In genomic region chr7:17913250-17913649, GRCh38 we compare ENCODE assay signal across 21 cellular contexts. TPM values are rescaled to one million over a fixed set of nuclear protein-coding genes. Genes with fewer than 3 reads are reported as not detected.
DNase-seq lines count a peak whose midpoint lies in the region; ATAC-seq and TF ChIP-seq lines count a peak whose summit lies in the region.
"Had no signal": no experiment of that assay in that cellular context is flagged by ENCODE, and none has a peak within 500 bp of the region (broad histone marks: within the 10 kb centered on the region; RNA-seq: fewer than 3 reads in every experiment).

No MANE protein-coding gene starts in this region.

- H3K79me2 ChIP-seq in DOHH2 (ENCODE audit: control insufficient read depth, low read length), result peaks cover 100% of the 10 kb centered on the region

- no peak overlapping the region for H3K27ac ChIP-seq in DOHH2 (ENCODE audit: low read depth, low read length)
- no peak overlapping the region for H3K27ac ChIP-seq in A673 (ENCODE audit: low read depth, low read length, poor library complexity, severe bottlenecking)
- H3K27ac ChIP-seq: Peyer's patch had no signal

- H3K4me2 ChIP-seq in DOHH2 (ENCODE audit: low read length), result no peak overlapping the region

- no peaks in the 10 kb centered on the region for H3K27me3 Mint-ChIP-seq in chondrocyte (ENCODE audit: low read depth)
- H3K27me3 Mint-ChIP-seq: CD4-positive, alpha-beta memory T cell had no signal

- DNase-seq in NCI-H82 (lab: John Stamatoyannopoulos, UW), result peak; percentile 32
- no peak for DNase-seq in NCI-H82 treated with DMSO at 0.1 percent for 48 hours (lab: John Stamatoyannopoulos, UW; ENCODE audit: unreplicated experiment)
- DNase-seq in NCI-H69 (lab: John Stamatoyannopoulos, UW), result peak; percentile 35
- no peak for DNase-seq in chondrocyte (ENCODE audit: low spot score)
- DNase-seq in stimulated activated CD4-positive, alpha-beta T cell treated with anti-CD3 and anti-CD28 coated beads, Interleukin-1b, Interleukin-23, amount 100 ng/mL, for 48 hours, result no peak
- DNase-seq in A673 (ENCODE audit: low spot score), result no peak
- DNase-seq: 8988T, DMS79 treated with DMSO at 0.1 percent for 48 hours, GDM1, H9, Kasumi-1, NCI-H1105 treated with DMSO at 0.1 percent for 48 hours, NCI-H1694 treated with DMSO at 0.1 percent for 48 hours, NCI-H2171, NCI-H446 treated with DMSO at 0.1 percent for 48 hours, NCI-H748 treated with DMSO at 0.1 percent for 48 hours, Peyer's patch, SHP77 had no signal

- H3K9me2 ChIP-seq in DOHH2 (replicated peaks; ENCODE audit: control insufficient read depth, low read length), result no peaks in the 10 kb centered on the region

- H3K27me3 ChIP-seq in DOHH2 (ENCODE audit: control insufficient read depth, low read length), result no peaks in the 10 kb centered on the region
- no peaks in the 10 kb centered on the region for H3K27me3 ChIP-seq in A673 (replicated peaks; ENCODE audit: insufficient read depth, low read depth, low read length, poor library complexity)
- H3K27me3 ChIP-seq: Peyer's patch had no signal

- H3K27ac Mint-ChIP-seq in chondrocyte (ENCODE audit: unreplicated experiment), result no peak overlapping the region

- peak; percentile 20 for TF ChIP-seq CTCF in DOHH2 (IDR thresholded peaks at IDR 0.05; ENCODE audit: low read depth, low read length, poor library complexity, severe bottlenecking)
- peak; percentile 9 for TF ChIP-seq CTCF in chondrocyte (IDR thresholded peaks at IDR 0.05)
- TF ChIP-seq CTCF in A673 (conservative IDR thresholded peaks at IDR 0.05; ENCODE audit: low read depth, low read length), result no peak

- H3K4me3 Mint-ChIP-seq in chondrocyte (ENCODE audit: unreplicated experiment), result no peak overlapping the region
- H3K4me3 Mint-ChIP-seq: CD4-positive, alpha-beta memory T cell; H9 had no signal

- intact Hi-C loops in A673 (cut with micrococcal nuclease; ENCODE audit: unreplicated experiment), result no loop called here

- H3K4me3 ChIP-seq in DOHH2 (ENCODE audit: low read length) (no peak overlapping the region), A673 (ENCODE audit: low read depth, low read length, poor library complexity, severe bottlenecking) (no peak overlapping the region)
- H3K4me3 ChIP-seq: Peyer's patch had no signal

- no peaks in the 10 kb centered on the region for H3K4me1 ChIP-seq in DOHH2 (ENCODE audit: control insufficient read depth, low read length)
- no peaks in the 10 kb centered on the region for H3K4me1 ChIP-seq in A673 (ENCODE audit: insufficient read depth, low read length, poor library complexity, severe bottlenecking)
- H3K4me1 ChIP-seq: Peyer's patch had no signal

- H3K4me1 Mint-ChIP-seq in chondrocyte (ENCODE audit: low read depth), result peaks cover 8% of the 10 kb centered on the region

- peaks cover 12% of the 10 kb centered on the region for H3K9me3 Mint-ChIP-seq in chondrocyte (ENCODE audit: low read depth)

- BruUV-seq in A673 (replicated peaks; lab: Mats Ljungman, UMichigan), result no TSS peak

- CTCF ChIA-PET in A673 (lab: Charles Lee), result no interaction called here

- H3K36me3 ChIP-seq in DOHH2 (ENCODE audit: control insufficient read depth, low read length), result no peaks in the 10 kb centered on the region; the same call in 1 of the 2 replicates
- H3K36me3 ChIP-seq in A673 (ENCODE audit: insufficient read depth, low read length, poor library complexity, severe bottlenecking), result no peaks in the 10 kb centered on the region
- H3K36me3 ChIP-seq: Peyer's patch had no signal

- H3K9me3 ChIP-seq in DOHH2 (ENCODE audit: control insufficient read depth, insufficient read depth, low read length) (peaks cover 18% of the 10 kb centered on the region; the same call in 1 of the 2 replicates), A673 (ENCODE audit: low read depth, low read length, poor library complexity, severe bottlenecking) (peaks cover 12% of the 10 kb centered on the region)

- H3F3A ChIP-seq in DOHH2 (ENCODE audit: control insufficient read depth, insufficient read depth), result no peaks in the 10 kb centered on the region

- ATAC-seq in HG03025 (IDR thresholded peaks at IDR 0.05; ENCODE audit: low FRiP score, unreplicated experiment), result no peak

- POLR2A ChIA-PET in A673 (lab: Charles Lee; ENCODE audit: low non-redundant PET), result no interaction called here

- H3K36me3 Mint-ChIP-seq in chondrocyte (ENCODE audit: low read depth), result peaks cover 4% of the 10 kb centered on the region

- H4K20me1 ChIP-seq in DOHH2 (ENCODE audit: control insufficient read depth, insufficient read depth, low read depth, low read length), result peaks cover 11% of the 10 kb centered on the region; the same call in 1 of the 2 replicates

RNA-seq across cellular contexts. Expression of gene SNX13, which starts 27.0 kb away (rescaled TPM):
- total RNA-seq in chondrocyte (35.5 to 40.1 TPM (median 36.0 TPM) in 3 replicates), A673 (2021) (28.4 and 31.2 TPM in 2 replicates)

Comparison
In these comparisons a context has a peak if more than half of its experiments do, and no peak if none do; other contexts are left out.
1. DNase-seq: peak in NCI-H82 (single experiment) and NCI-H69 (single experiment); none in NCI-H82 treated with DMSO at 0.1 percent for 48 hours (single experiment), chondrocyte (single experiment), stimulated activated CD4-positive, alpha-beta T cell treated with anti-CD3 and anti-CD28 coated beads, Interleukin-1b, Interleukin-23, amount 100 ng/mL, for 48 hours (single experiment) and A673 (single experiment).